In the genomic region with DNA sequence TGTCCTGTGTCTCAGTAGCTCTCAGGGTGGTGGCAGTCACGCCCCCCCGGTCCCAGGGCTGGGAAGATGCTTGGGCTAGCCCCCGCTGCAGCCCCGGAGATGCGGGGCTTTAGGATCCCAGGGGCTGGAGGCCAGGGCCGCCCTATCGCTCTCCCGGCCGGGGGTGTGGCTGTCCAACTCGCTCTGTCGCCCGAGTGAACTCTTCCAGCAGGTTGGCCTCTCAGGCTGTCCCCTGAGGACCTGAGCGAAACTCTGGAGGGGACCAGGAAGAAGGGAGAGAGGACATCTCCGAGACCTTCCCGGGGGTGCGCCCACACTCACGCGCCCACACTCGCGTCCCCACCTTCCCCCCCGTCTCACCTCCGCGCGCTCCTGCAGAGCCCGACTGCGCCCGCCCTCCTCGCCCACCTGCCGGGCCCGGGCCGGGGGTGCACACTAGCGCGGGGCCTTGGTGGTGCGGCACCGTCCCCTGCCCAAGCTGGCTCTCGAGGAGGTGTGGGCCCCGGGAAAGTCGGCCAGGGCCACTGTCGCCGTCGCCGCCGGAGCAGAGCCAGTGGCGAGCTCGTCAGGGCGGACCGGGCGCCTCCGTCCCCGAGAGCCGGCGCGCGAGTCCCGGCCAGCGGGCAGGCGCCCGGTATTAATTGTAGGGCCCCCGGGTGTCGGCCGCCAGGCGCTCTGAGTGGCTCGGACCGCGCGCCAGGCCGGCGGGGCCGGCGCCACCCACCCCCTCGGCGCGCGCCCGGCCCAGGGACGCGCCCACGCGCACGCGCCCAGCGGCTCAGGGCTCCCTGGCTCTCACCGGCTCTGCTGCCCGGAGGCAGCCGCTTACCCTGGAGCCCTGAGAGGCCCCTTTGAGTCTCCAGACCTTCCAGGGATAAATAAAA, we compare ENCODE assay signal across 8 cellular contexts.
DNase-seq lines count a peak whose midpoint lies in the region; ATAC-seq and TF ChIP-seq lines count a peak whose summit lies in the region.

No MANE protein-coding gene starts in this region.

- no peaks in the 10 kb centered on the region for H3K36me3 Mint-ChIP-seq in T-cell

- H2AFZ ChIP-seq in smooth muscle cell (ENCODE audit: low read depth) = peak overlapping the region; percentile 63

- H3K27me3 ChIP-seq in A673 (replicated peaks; ENCODE audit: insufficient read depth, low read depth, low read length, poor library complexity) = no peaks in the 10 kb centered on the region
- peaks cover 30% of the 10 kb centered on the region for H3K27me3 ChIP-seq in H7 (ENCODE audit: control insufficient read depth, insufficient read depth, low read length)
- H3K27me3 ChIP-seq in smooth muscle cell (ENCODE audit: low read depth) = no peaks in the 10 kb centered on the region

- H3K27ac Mint-ChIP-seq in T-cell = no peak overlapping the region

- H3K79me2 ChIP-seq in smooth muscle cell (ENCODE audit: low read depth) = peaks cover 30% of the 10 kb centered on the region

- H3K4me2 ChIP-seq in smooth muscle cell = peak overlapping the region; percentile 95

- H4K20me1 ChIP-seq in smooth muscle cell (ENCODE audit: low read depth) = peaks cover 33% of the 10 kb centered on the region

- BruUV-seq in A673 (replicated peaks; lab: Mats Ljungman, UMichigan) = no TSS peak

- CTCF ChIA-PET in A673 (lab: Charles Lee) = interaction anchor here (1.5 kb wide), 1 partner anchor 214 kb away, joined by 3 read pairs; no protein-coding TSS in a partner anchor
- CTCF ChIA-PET in T-cell (lab: Charles Lee) = interaction anchor here in 1 of 2 donors (0.6 to 1.6 kb wide), 5 partner anchors 12 to 112 kb away, joined by 3 to 5 read pairs (median 3); no protein-coding TSS in a partner anchor

- peaks cover 8% of the 10 kb centered on the region for H3F3A ChIP-seq in smooth muscle cell (ENCODE audit: low read depth)

- WGBS in smooth muscle cell (ENCODE audit: low lambda C conversion rate) = under 1% methylated on average over 78 of the region's 85 CpGs

- H3K9ac ChIP-seq in smooth muscle cell (ENCODE audit: low read depth) = peak overlapping the region; percentile 76

- DNase-seq in A673 (ENCODE audit: low spot score) (peak; percentile 62), H7 (peak; percentile 93), T-cell (peak in 19 of 34 experiments; percentile 1 to 27 (median 7)), cardiac fibroblast (ENCODE audit: low read depth in 2 of 2) (peak; percentile 45 to 60), islet precursor cell (peak; percentile 85), smooth muscle cell (lab: John Stamatoyannopoulos, UW; ENCODE audit: unreplicated experiment) (peak; percentile 52), COLO829 (ENCODE audit: low spot score) (no peak)

- H3K36me3 ChIP-seq in A673 (ENCODE audit: insufficient read depth, low read length, poor library complexity, severe bottlenecking) (no peaks in the 10 kb centered on the region), H7 (replicated peaks; ENCODE audit: control insufficient read depth, insufficient read depth, low read length) (no peaks in the 10 kb centered on the region), smooth muscle cell (ENCODE audit: low read depth) (no peaks in the 10 kb centered on the region)

- H3K27ac ChIP-seq in A673 (ENCODE audit: low read depth, low read length, poor library complexity, severe bottlenecking) = no peak overlapping the region
- peak overlapping the region; percentile 50 for H3K27ac ChIP-seq in smooth muscle cell (ENCODE audit: low read depth)

- intact Hi-C loops in A673 (cut with micrococcal nuclease; ENCODE audit: unreplicated experiment) = loop anchor here (5.0 to 10.0 kb wide), 2 partner anchors 104 to 222 kb away; partner anchors contain the start of gene SVIL

- peak overlapping the region; percentile 78 to 86 (median 81) for H3K4me3 Mint-ChIP-seq in T-cell

- H3K4me1 ChIP-seq in A673 (ENCODE audit: insufficient read depth, low read length, poor library complexity, severe bottlenecking) = no peaks in the 10 kb centered on the region
- H3K4me1 ChIP-seq in smooth muscle cell (ENCODE audit: low read depth) = peaks cover 25% of the 10 kb centered on the region

- no peaks in the 10 kb centered on the region for H3K9me3 ChIP-seq in A673 (ENCODE audit: low read depth, low read length, poor library complexity, severe bottlenecking)
- H3K9me3 ChIP-seq in smooth muscle cell (replicated peaks; ENCODE audit: low read depth) = no peaks in the 10 kb centered on the region

- no peaks in the 10 kb centered on the region for H3K9me3 Mint-ChIP-seq in T-cell

- POLR2A ChIA-PET in A673 (lab: Charles Lee; ENCODE audit: low non-redundant PET) (no interaction called here), T-cell (lab: Charles Lee) (no interaction called here)

- peak overlapping the region; percentile 86 for H3K4me3 ChIP-seq in A673 (ENCODE audit: low read depth, low read length, poor library complexity, severe bottlenecking)
- peak overlapping the region; percentile 77 for H3K4me3 ChIP-seq in H7 (ENCODE audit: insufficient read depth, low read depth, low read length)
- H3K4me3 ChIP-seq in cardiac fibroblast (replicated peaks in 1 of 2; ENCODE audit: low read depth in 2 of 2, low read length in 2 of 2) = peak overlapping the region; percentile 75
- peak overlapping the region; percentile 77 for H3K4me3 ChIP-seq in smooth muscle cell

- peaks cover 35 to 40% (median 36%) of the 10 kb centered on the region in 3 donors for H3K4me1 Mint-ChIP-seq in T-cell

- peak in 2 of 4 experiments; percentile 1 to 9 for ATAC-seq in T-cell (replicated peaks in 1 of 4)
- ATAC-seq in HG02763 (IDR thresholded peaks at IDR 0.05; ENCODE audit: unreplicated experiment) = no peak

- TF ChIP-seq CTCF in A673 (conservative IDR thresholded peaks at IDR 0.05; ENCODE audit: low read depth, low read length) = no peak
- TF ChIP-seq CTCF in cardiac fibroblast (IDR thresholded peaks at IDR 0.05; ENCODE audit: low read depth, low read length) = no peak
- TF ChIP-seq CTCF in smooth muscle cell (IDR thresholded peaks at IDR 0.05; ENCODE audit: borderline replicate concordance, insufficient read depth, poor library complexity, severe bottlenecking) = no peak

- H3K27me3 Mint-ChIP-seq in T-cell = peaks cover 0 to 4% of the 10 kb centered on the region in 2 donors
